1 cellular context compared by ENCODE assay signal in the genomic region with DNA sequence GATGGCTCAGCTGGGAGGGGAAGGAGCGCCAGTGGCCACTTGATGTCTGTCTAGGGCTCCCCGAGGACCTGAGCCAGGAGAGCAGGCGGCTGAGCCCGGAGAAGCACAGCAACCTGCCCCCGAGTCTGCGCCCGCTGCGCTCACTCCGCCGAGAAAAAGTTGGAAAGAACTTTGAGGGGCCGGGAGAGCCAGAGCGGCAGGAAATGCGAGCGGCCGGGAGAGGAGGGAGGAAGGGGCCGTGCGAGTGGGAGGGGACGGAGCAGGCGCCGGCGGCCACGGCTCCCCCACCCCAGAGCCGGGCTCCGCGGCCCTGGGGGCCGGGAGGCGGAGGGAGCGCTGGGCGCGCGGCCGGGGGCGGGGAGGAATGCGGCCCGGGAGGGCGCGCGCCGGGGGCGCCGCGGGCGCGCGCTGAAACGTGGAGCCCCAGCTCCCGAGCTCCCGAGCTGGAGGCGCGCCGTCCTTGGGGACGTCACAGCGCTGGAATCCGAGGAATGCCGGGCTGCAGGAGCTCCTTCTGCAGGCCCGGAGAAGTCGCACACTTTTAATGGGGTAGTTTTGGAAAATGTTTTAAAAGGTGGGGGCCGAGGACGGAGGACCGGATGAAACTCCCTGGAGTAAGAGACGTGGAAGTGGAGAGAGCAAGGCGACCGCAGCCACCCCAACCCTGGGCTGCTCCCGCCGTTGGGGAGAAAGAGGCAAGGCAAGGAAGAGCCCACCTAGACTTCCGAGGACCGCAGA.
TF ChIP-seq lines count a peak whose summit lies in the region.

A gene (minus strand): TSS at position 167 of the 738 bp plus-strand sequence. CDS start 86,799 bp downstream, outside the sequence.

TF ChIP-seq in HepG2, 621 proteins besides CTCF, POLR2A, EP300 and RAD21 (continued from another document and continues in another):
- TF ChIP-seq ZFY (CRISPR knock-in tag; IDR thresholded peaks at IDR 0.05) (0 out of 2 replicates have a peak, but pooled peaks have one; percentile 42), RFX5 (IDR thresholded peaks at IDR 0.05; ENCODE audit: low read depth, low read length) (no peak), ZNF235 (CRISPR knock-in tag; IDR thresholded peaks at IDR 0.05; ENCODE audit: borderline replicate concordance) (no peak), MEIS2 (CRISPR knock-in tag; IDR thresholded peaks at IDR 0.05) (0 out of 2 replicates have a peak, but pooled peaks have one; percentile 11), PAX8 (CRISPR knock-in tag; IDR thresholded peaks at IDR 0.05; ENCODE audit: borderline replicate concordance) (no peak), ZNF484 (CRISPR knock-in tag; IDR thresholded peaks at IDR 0.05; ENCODE audit: borderline replicate concordance, low read depth) (no peak), MED13 (CRISPR knock-in tag; IDR thresholded peaks at IDR 0.05) (no peak), SRY (CRISPR knock-in tag; IDR thresholded peaks at IDR 0.05) (no peak), AHR (CRISPR knock-in tag; IDR thresholded peaks at IDR 0.05) (no peak), ZNF772 (CRISPR knock-in tag; IDR thresholded peaks at IDR 0.05) (no peak), ETV6 (CRISPR knock-in tag; conservative IDR thresholded peaks at IDR 0.05) (no peak), ARID2 (CRISPR knock-in tag; IDR thresholded peaks at IDR 0.05; ENCODE audit: borderline replicate concordance) (no peak), ZNF615 (CRISPR knock-in tag; IDR thresholded peaks at IDR 0.05; ENCODE audit: borderline replicate concordance) (no peak), ZNF562 (CRISPR knock-in tag; IDR thresholded peaks at IDR 0.05; ENCODE audit: borderline replicate concordance) (no peak), ZNF703 (CRISPR knock-in tag; IDR thresholded peaks at IDR 0.05; ENCODE audit: borderline replicate concordance) (no peak), TBX2 (CRISPR knock-in tag; IDR thresholded peaks at IDR 0.05; ENCODE audit: borderline replicate concordance) (no peak), ZNF782 (CRISPR knock-in tag; IDR thresholded peaks at IDR 0.05; ENCODE audit: borderline replicate concordance) (no peak), ZNF264 (CRISPR knock-in tag; IDR thresholded peaks at IDR 0.05) (no peak), ZMAT3 (CRISPR knock-in tag; conservative IDR thresholded peaks at IDR 0.05) (no peak; the same call in 1 of the 2 replicates), HOXD1 (CRISPR knock-in tag; IDR thresholded peaks at IDR 0.05) (no peak), ZNF432 (CRISPR knock-in tag; IDR thresholded peaks at IDR 0.05; ENCODE audit: borderline replicate concordance) (no peak), RBM39 (IDR thresholded peaks at IDR 0.05; ENCODE audit: low read depth, low read length, poor library complexity, severe bottlenecking) (peak; percentile 56), ZNF20 (CRISPR knock-in tag; IDR thresholded peaks at IDR 0.05) (no peak), ZNF441 (CRISPR knock-in tag; IDR thresholded peaks at IDR 0.05; ENCODE audit: borderline replicate concordance) (peak; percentile 48; the same call in 1 of the 2 replicates), REL (CRISPR knock-in tag; conservative IDR thresholded peaks at IDR 0.05) (no peak), MIER3 (CRISPR knock-in tag; IDR thresholded peaks at IDR 0.05; ENCODE audit: borderline replicate concordance) (no peak), ZNF674 (CRISPR knock-in tag; IDR thresholded peaks at IDR 0.05; ENCODE audit: low read depth) (no peak), PCBP1 (IDR thresholded peaks at IDR 0.05; ENCODE audit: borderline replicate concordance, low read depth, low read length) (no peak), TRIM24 (CRISPR knock-in tag; IDR thresholded peaks at IDR 0.05) (no peak), RFX3 (CRISPR knock-in tag; IDR thresholded peaks at IDR 0.05) (no peak), RCOR2 (CRISPR knock-in tag; IDR thresholded peaks at IDR 0.05) (no peak), ZNF343 (CRISPR knock-in tag; IDR thresholded peaks at IDR 0.05) (no peak), ZNF720 (CRISPR knock-in tag; IDR thresholded peaks at IDR 0.05) (no peak), FOSL2 (CRISPR knock-in tag; IDR thresholded peaks at IDR 0.05) (peak; percentile 46; the same call in 1 of the 2 replicates), MTA3 (CRISPR knock-in tag; IDR thresholded peaks at IDR 0.05) (no peak), MXI1 (IDR thresholded peaks at IDR 0.05; ENCODE audit: borderline replicate concordance, low read depth, low read length) (peak; percentile 42; the same call in 1 of the 3 replicates), NFKBIZ (CRISPR knock-in tag; IDR thresholded peaks at IDR 0.05) (no peak), ZNF333 (CRISPR knock-in tag; IDR thresholded peaks at IDR 0.05; ENCODE audit: borderline replicate concordance) (no peak), ESRRA (CRISPR knock-in tag; IDR thresholded peaks at IDR 0.05; ENCODE audit: low read depth) (no peak), NR2F6 (IDR thresholded peaks at IDR 0.05) (no peak), NR2F6 (CRISPR knock-in tag; IDR thresholded peaks at IDR 0.05) (no peak), KLF13 (CRISPR knock-in tag; IDR thresholded peaks at IDR 0.05) (no peak)
- TF ChIP-seq, protein P1, sequence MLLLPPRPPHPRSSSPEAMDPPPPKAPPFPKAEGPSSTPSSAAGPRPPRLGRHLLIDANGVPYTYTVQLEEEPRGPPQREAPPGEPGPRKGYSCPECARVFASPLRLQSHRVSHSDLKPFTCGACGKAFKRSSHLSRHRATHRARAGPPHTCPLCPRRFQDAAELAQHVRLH (CRISPR knock-in tag; IDR thresholded peaks at IDR 0.05; ENCODE audit: borderline replicate concordance, low read depth): no peak; the same call in 1 of the 2 replicates
- TF ChIP-seq, protein P2, sequence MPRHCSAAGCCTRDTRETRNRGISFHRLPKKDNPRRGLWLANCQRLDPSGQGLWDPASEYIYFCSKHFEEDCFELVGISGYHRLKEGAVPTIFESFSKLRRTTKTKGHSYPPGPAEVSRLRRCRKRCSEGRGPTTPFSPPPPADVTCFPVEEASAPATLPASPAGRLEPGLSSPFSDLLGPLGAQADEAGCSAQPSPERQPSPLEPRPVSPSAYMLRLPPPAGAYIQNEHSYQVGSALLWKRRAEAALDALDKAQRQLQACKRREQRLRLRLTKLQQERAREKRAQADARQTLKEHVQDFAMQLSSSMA (CRISPR knock-in tag; IDR thresholded peaks at IDR 0.05): no peak
- TF ChIP-seq, protein P3, sequence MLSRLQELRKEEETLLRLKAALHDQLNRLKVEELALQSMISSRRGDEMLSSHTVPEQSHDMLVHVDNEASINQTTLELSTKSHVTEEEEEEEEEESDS (CRISPR knock-in tag; IDR thresholded peaks at IDR 0.05; ENCODE audit: borderline replicate concordance): no peak
- TF ChIP-seq, protein P4, sequence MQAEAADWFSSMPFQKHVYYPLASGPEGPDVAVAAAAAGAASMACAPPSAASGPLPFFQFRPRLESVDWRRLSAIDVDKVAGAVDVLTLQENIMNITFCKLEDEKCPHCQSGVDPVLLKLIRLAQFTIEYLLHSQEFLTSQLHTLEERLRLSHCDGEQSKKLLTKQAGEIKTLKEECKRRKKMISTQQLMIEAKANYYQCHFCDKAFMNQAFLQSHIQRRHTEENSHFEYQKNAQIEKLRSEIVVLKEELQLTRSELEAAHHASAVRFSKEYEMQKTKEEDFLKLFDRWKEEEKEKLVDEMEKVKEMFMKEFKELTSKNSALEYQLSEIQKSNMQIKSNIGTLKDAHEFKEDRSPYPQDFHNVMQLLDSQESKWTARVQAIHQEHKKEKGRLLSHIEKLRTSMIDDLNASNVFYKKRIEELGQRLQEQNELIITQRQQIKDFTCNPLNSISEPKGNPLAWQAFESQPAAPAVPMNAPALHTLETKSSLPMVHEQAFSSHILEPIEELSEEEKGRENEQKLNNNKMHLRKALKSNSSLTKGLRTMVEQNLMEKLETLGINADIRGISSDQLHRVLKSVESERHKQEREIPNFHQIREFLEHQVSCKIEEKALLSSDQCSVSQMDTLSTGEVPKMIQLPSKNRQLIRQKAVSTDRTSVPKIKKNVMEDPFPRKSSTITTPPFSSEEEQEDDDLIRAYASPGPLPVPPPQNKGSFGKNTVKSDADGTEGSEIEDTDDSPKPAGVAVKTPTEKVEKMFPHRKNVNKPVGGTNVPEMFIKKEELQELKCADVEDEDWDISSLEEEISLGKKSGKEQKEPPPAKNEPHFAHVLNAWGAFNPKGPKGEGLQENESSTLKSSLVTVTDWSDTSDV (CRISPR knock-in tag; IDR thresholded peaks at IDR 0.05): no peak
- TF ChIP-seq, protein P5, sequence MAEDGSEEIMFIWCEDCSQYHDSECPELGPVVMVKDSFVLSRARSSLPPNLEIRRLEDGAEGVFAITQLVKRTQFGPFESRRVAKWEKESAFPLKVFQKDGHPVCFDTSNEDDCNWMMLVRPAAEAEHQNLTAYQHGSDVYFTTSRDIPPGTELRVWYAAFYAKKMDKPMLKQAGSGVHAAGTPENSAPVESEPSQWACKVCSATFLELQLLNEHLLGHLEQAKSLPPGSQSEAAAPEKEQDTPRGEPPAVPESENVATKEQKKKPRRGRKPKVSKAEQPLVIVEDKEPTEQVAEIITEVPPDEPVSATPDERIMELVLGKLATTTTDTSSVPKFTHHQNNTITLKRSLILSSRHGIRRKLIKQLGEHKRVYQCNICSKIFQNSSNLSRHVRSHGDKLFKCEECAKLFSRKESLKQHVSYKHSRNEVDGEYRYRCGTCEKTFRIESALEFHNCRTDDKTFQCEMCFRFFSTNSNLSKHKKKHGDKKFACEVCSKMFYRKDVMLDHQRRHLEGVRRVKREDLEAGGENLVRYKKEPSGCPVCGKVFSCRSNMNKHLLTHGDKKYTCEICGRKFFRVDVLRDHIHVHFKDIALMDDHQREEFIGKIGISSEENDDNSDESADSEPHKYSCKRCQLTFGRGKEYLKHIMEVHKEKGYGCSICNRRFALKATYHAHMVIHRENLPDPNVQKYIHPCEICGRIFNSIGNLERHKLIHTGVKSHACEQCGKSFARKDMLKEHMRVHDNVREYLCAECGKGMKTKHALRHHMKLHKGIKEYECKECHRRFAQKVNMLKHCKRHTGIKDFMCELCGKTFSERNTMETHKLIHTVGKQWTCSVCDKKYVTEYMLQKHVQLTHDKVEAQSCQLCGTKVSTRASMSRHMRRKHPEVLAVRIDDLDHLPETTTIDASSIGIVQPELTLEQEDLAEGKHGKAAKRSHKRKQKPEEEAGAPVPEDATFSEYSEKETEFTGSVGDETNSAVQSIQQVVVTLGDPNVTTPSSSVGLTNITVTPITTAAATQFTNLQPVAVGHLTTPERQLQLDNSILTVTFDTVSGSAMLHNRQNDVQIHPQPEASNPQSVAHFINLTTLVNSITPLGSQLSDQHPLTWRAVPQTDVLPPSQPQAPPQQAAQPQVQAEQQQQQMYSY (CRISPR knock-in tag; IDR thresholded peaks at IDR 0.05): no peak
- TF ChIP-seq, protein P6, sequence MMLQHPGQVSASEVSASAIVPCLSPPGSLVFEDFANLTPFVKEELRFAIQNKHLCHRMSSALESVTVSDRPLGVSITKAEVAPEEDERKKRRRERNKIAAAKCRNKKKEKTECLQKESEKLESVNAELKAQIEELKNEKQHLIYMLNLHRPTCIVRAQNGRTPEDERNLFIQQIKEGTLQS (CRISPR knock-in tag; IDR thresholded peaks at IDR 0.05): 0 out of 2 replicates have a peak, but pooled peaks have one; percentile 50
- TF ChIP-seq, protein P7, sequence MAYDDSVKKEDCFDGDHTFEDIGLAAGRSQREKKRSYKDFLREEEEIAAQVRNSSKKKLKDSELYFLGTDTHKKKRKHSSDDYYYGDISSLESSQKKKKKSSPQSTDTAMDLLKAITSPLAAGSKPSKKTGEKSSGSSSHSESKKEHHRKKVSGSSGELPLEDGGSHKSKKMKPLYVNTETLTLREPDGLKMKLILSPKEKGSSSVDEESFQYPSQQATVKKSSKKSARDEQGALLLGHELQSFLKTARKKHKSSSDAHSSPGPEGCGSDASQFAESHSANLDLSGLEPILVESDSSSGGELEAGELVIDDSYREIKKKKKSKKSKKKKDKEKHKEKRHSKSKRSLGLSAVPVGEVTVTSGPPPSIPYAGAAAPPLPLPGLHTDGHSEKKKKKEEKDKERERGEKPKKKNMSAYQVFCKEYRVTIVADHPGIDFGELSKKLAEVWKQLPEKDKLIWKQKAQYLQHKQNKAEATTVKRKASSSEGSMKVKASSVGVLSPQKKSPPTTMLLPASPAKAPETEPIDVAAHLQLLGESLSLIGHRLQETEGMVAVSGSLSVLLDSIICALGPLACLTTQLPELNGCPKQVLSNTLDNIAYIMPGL (CRISPR knock-in tag; IDR thresholded peaks at IDR 0.05; ENCODE audit: borderline replicate concordance in 1 of 2, low read depth in 1 of 2): peak in 1 of 2 experiments; percentile 71; a peak in 3 of 4 replicates
- TF ChIP-seq, protein P8, sequence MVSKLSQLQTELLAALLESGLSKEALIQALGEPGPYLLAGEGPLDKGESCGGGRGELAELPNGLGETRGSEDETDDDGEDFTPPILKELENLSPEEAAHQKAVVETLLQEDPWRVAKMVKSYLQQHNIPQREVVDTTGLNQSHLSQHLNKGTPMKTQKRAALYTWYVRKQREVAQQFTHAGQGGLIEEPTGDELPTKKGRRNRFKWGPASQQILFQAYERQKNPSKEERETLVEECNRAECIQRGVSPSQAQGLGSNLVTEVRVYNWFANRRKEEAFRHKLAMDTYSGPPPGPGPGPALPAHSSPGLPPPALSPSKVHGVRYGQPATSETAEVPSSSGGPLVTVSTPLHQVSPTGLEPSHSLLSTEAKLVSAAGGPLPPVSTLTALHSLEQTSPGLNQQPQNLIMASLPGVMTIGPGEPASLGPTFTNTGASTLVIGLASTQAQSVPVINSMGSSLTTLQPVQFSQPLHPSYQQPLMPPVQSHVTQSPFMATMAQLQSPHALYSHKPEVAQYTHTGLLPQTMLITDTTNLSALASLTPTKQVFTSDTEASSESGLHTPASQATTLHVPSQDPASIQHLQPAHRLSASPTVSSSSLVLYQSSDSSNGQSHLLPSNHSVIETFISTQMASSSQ (IDR thresholded peaks at IDR 0.05; ENCODE audit: low read depth): no peak
- TF ChIP-seq, protein P8 (CRISPR knock-in tag; IDR thresholded peaks at IDR 0.05; ENCODE audit: borderline replicate concordance): no peak
- TF ChIP-seq, protein P9, sequence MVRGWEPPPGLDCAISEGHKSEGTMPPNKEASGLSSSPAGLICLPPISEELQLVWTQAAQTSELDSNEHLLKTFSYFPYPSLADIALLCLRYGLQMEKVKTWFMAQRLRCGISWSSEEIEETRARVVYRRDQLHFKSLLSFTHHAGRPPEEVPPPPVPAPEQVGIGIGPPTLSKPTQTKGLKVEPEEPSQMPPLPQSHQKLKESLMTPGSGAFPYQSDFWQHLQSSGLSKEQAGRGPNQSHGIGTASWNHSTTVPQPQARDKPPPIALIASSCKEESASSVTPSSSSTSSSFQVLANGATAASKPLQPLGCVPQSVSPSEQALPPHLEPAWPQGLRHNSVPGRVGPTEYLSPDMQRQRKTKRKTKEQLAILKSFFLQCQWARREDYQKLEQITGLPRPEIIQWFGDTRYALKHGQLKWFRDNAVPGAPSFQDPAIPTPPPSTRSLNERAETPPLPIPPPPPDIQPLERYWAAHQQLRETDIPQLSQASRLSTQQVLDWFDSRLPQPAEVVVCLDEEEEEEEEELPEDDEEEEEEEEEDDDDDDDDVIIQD (CRISPR knock-in tag; IDR thresholded peaks at IDR 0.05; ENCODE audit: low read depth): no peak
